ENCODE assay signal across 9 cellular contexts in the genomic region with DNA sequence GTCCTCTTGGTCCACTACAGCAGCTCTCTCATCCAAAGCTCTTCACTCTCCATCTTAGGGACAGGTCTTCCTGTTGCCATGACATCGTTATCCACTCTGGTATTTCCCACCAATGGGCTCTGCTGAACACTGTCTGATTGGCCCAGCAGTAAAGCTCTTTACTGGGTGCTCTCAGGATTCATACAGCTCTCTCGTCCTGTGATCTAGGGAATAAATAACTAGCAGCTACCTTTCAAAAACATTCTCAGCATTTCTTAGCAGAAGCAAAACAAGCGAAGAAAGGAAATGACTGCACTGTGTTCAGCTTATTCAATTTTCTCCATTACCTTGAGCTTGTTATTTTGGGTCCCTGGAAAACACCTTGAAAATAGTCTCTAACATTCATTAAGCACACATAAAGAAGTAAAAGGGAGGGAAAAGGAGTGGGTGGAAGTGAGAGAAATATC.
A peak's percentile ranks its signal among the peaks of the same experiment; 100 is the strongest.
DNase-seq lines count a peak whose midpoint lies in the region; ATAC-seq and TF ChIP-seq lines count a peak whose summit lies in the region.
"Had no signal": no experiment of that assay in that cellular context is flagged by ENCODE, and none has a peak within 500 bp of the region (broad histone marks: within the 10 kb centered on the region; RNA-seq: fewer than 3 reads in every experiment).

No MANE protein-coding gene starts in this region.

- H3K9me3 ChIP-seq in psoas muscle, result no peaks in the 10 kb centered on the region

- WGBS in psoas muscle, 3 donors, result 70 to 76% (median 71%) methylated on average over 3 of the region's 3 CpGs

- H3K27ac ChIP-seq in psoas muscle, result peak overlapping the region; percentile 46

- TF ChIP-seq CTCF in psoas muscle (IDR thresholded peaks at IDR 0.05), result no peak

- peak overlapping the region; percentile 84 for H3K27ac Mint-ChIP-seq in T-helper 1 cell treated with Interleukin-12 subunit alpha and Interleukin-12 subunit beta and Interleukin-4 antibody, amounts not matched to agents 30 μg/mL and 1 μg/mL, for 36 hours
- peak overlapping the region; percentile 99 for H3K27ac Mint-ChIP-seq in activated naive CD4-positive, alpha-beta T cell treated with anti-CD3 and anti-CD28 coated beads, Interleukin-2, amount 50 U/mL, for 24 hours

- H3K4me3 ChIP-seq in psoas muscle, result no peak overlapping the region

- no peaks in the 10 kb centered on the region for H3K27me3 Mint-ChIP-seq in T-helper 1 cell treated with Interleukin-12 subunit alpha and Interleukin-12 subunit beta and Interleukin-4 antibody, amounts not matched to agents 30 μg/mL and 1 μg/mL, for 36 hours (ENCODE audit: low read depth)
- no peaks in the 10 kb centered on the region for H3K27me3 Mint-ChIP-seq in activated naive CD4-positive, alpha-beta T cell treated with anti-CD3 and anti-CD28 coated beads, Interleukin-2, amount 50 U/mL, for 24 hours

- DNase-seq in T-helper 1 cell (no peak), psoas muscle (no peak), NCI-H187 treated with DMSO at 0.1 percent for 48 hours (lab: John Stamatoyannopoulos, UW) (no peak)
- DNase-seq: activated CD8-positive, alpha-beta memory T cell treated with anti-CD3 and anti-CD28 coated beads, Interleukin-2, amount 50 U/mL, for 4 hours had no signal

- intact Hi-C loops in psoas muscle (cut with DNase I), result loop anchor here in 1 of 2 donors (10.0 kb wide), 1 partner anchor 74 kb away; no protein-coding TSS in a partner anchor

- H3K4me1 ChIP-seq in psoas muscle, result peaks cover 24% of the 10 kb centered on the region

- peak; percentile 16 for ATAC-seq in HG02870 (IDR thresholded peaks at IDR 0.05; ENCODE audit: unreplicated experiment)
- no peak for ATAC-seq in psoas muscle
- ATAC-seq in esophagus mucosa, result no peak
- no peak for ATAC-seq in GM19351 (IDR thresholded peaks at IDR 0.05; ENCODE audit: unreplicated experiment)

- peak overlapping the region; percentile 26 for H3K4me3 Mint-ChIP-seq in T-helper 1 cell treated with Interleukin-12 subunit alpha and Interleukin-12 subunit beta and Interleukin-4 antibody, amounts not matched to agents 30 μg/mL and 1 μg/mL, for 36 hours
- H3K4me3 Mint-ChIP-seq in activated naive CD4-positive, alpha-beta T cell treated with anti-CD3 and anti-CD28 coated beads, Interleukin-2, amount 50 U/mL, for 24 hours, result peak overlapping the region; percentile 79

- H3K9me3 Mint-ChIP-seq in T-helper 1 cell treated with Interleukin-12 subunit alpha and Interleukin-12 subunit beta and Interleukin-4 antibody, amounts not matched to agents 30 μg/mL and 1 μg/mL, for 36 hours, result no peaks in the 10 kb centered on the region
- no peaks in the 10 kb centered on the region for H3K9me3 Mint-ChIP-seq in activated naive CD4-positive, alpha-beta T cell treated with anti-CD3 and anti-CD28 coated beads, Interleukin-2, amount 50 U/mL, for 24 hours

- H3K27me3 ChIP-seq in psoas muscle (ENCODE audit: insufficient read depth in 3 of 3, low read length in 2 of 3), result no peaks in the 10 kb centered on the region

- H3K36me3 Mint-ChIP-seq in T-helper 1 cell treated with Interleukin-12 subunit alpha and Interleukin-12 subunit beta and Interleukin-4 antibody, amounts not matched to agents 30 μg/mL and 1 μg/mL, for 36 hours (ENCODE audit: low read depth), result peaks cover 68% of the 10 kb centered on the region
- H3K36me3 Mint-ChIP-seq in activated naive CD4-positive, alpha-beta T cell treated with anti-CD3 and anti-CD28 coated beads, Interleukin-2, amount 50 U/mL, for 24 hours, result peaks cover 48% of the 10 kb centered on the region

- peaks cover 12 to 75% of the 10 kb centered on the region in 2 donors for H3K36me3 ChIP-seq in psoas muscle (ENCODE audit: insufficient read depth in 1 of 2, low read depth in 1 of 2)

- peaks cover 71% of the 10 kb centered on the region for H3K4me1 Mint-ChIP-seq in T-helper 1 cell treated with Interleukin-12 subunit alpha and Interleukin-12 subunit beta and Interleukin-4 antibody, amounts not matched to agents 30 μg/mL and 1 μg/mL, for 36 hours (ENCODE audit: low read depth)
- H3K4me1 Mint-ChIP-seq in activated naive CD4-positive, alpha-beta T cell treated with anti-CD3 and anti-CD28 coated beads, Interleukin-2, amount 50 U/mL, for 24 hours, result peaks cover 95% of the 10 kb centered on the region
